Comparison of ENCODE assay signal across 13 cellular contexts in the genomic region with DNA sequence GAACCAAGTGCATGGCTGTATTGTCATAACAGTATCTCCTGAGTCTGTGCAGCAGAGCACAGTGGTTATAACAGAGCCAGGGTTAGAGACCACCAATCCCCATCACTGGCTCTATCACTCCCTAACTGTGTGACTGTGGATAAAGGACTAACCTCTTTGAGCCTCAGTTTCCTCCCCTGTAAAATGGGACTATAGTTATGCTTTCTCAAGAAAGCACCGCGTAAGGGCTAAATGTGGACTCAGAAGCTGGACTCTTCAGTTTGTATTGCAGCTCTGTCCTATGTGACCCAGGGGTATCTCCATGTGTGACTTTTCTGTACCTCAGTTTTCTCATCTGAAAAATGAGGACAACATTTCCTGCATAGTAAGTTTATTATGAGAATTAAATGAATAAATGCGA. TPM values are rescaled to one million over a fixed set of nuclear protein-coding genes. Genes with fewer than 3 reads are reported as not detected.
DNase-seq lines count a peak whose midpoint lies in the region; ATAC-seq and TF ChIP-seq lines count a peak whose summit lies in the region.
"Had no signal": no experiment of that assay in that cellular context is flagged by ENCODE, and none has a peak within 500 bp of the region (broad histone marks: within the 10 kb centered on the region; RNA-seq: fewer than 3 reads in every experiment).

No MANE protein-coding gene starts in this region.

- peak overlapping the region; percentile 56 for H3K14ac ChIP-seq in IMR-90 (replicated peaks; ENCODE audit: low read depth, low read length)

- peak overlapping the region; percentile 72; the same call in 1 of the 2 replicates for H3K23ac ChIP-seq in IMR-90 (ENCODE audit: low read depth, low read length)

- H2AFZ ChIP-seq in IMR-90 (replicated peaks; ENCODE audit: low read length, poor library complexity), result no peak overlapping the region

- no peak for TF ChIP-seq EP300 in tibial nerve (IDR thresholded peaks at IDR 0.05)

- H2BK5ac ChIP-seq in IMR-90 (ENCODE audit: low read depth, low read length, poor library complexity, severe bottlenecking), result peak overlapping the region; percentile 82

- TF ChIP-seq CTCF in IMR-90 (conservative IDR thresholded peaks at IDR 0.05; ENCODE audit: low read depth, low read length) (no peak), right lobe of liver (IDR thresholded peaks at IDR 0.05) (no peak), tibial nerve (IDR thresholded peaks at IDR 0.05) (no peak)

- WGBS in IMR-90 (ENCODE audit: extremely low coverage in 2 of 2, insufficient read length in 1 of 2), 2 experiments, result 100% methylated on average over 2 of the region's 3 CpGs; no CpG with 5 or more reads in 1 of the 2 experiments
- 79% methylated on average over 1 of the region's 3 CpGs for WGBS in right lobe of liver (ENCODE audit: insufficient coverage, low coverage, low lambda C conversion rate, missing lambda C conversion rate)
- 96 to 100% methylated on average over 3 of the region's 3 CpGs for WGBS in tibial nerve, 2 donors

- CTCF ChIA-PET in IMR-90 (lab: Yijun Ruan, JAX), result no interaction called here

- H4K8ac ChIP-seq in IMR-90 (ENCODE audit: low read depth in 2 of 2, low read length in 2 of 2), result peak overlapping the region; percentile 58 to 70

- no peak for TF ChIP-seq RAD21 in IMR-90 (IDR thresholded peaks at IDR 0.05; ENCODE audit: low read length)

- peak overlapping the region; percentile 81 for H4K91ac ChIP-seq in IMR-90 (ENCODE audit: insufficient read depth, low read depth, low read length)

- dilution Hi-C loops in IMR-90 (cut with HindIII; ENCODE audit: low sequenced_read_pairs, unreplicated experiment), result no loop called here

- no TSS peak for BruUV-seq in IMR-90 (replicated peaks; lab: Mats Ljungman, UMichigan)

- peak overlapping the region; percentile 69 for H2BK120ac ChIP-seq in IMR-90 (ENCODE audit: low read depth, low read length)

- H2AK9ac ChIP-seq in IMR-90 (replicated peaks; ENCODE audit: low read depth, low read length, poor library complexity), result no peak overlapping the region

- peak overlapping the region; percentile 69 for H2BK15ac ChIP-seq in IMR-90 (ENCODE audit: low read depth, low read length)

- in situ Hi-C loops in IMR-90 (cut with MboI; ENCODE audit: low sequenced_read_pairs), result loop anchor here (10.0 kb wide), 1 partner anchor 128 kb away; no protein-coding TSS in a partner anchor

- no peak for TF ChIP-seq POLR2A in IMR-90 (IDR thresholded peaks at IDR 0.05; ENCODE audit: low read depth, low read length)
- no peak for TF ChIP-seq POLR2A in right lobe of liver (IDR thresholded peaks at IDR 0.05)
- TF ChIP-seq POLR2A in tibial nerve (IDR thresholded peaks at IDR 0.05), result no peak

- H3K9me3 ChIP-seq in IMR-90 (ENCODE audit: control insufficient read depth, insufficient read depth, low read length), result no peaks in the 10 kb centered on the region
- no peaks in the 10 kb centered on the region for H3K9me3 ChIP-seq in SJSA1 (replicated peaks)
- H3K9me3 ChIP-seq in right lobe of liver, result no peaks in the 10 kb centered on the region
- no peaks in the 10 kb centered on the region for H3K9me3 ChIP-seq in tibial nerve

- H2AK5ac ChIP-seq in IMR-90 (ENCODE audit: low read depth, low read length), result peak overlapping the region; percentile 92

- H3K4me1 ChIP-seq in IMR-90 (ENCODE audit: control insufficient read depth, insufficient read depth, low read length) (peaks cover 48% of the 10 kb centered on the region), SJSA1 (replicated peaks) (peaks cover 88% of the 10 kb centered on the region), right lobe of liver (peaks cover 0 to 54% (median 20%) of the 10 kb centered on the region in 4 donors), tibial nerve (peaks cover 3 to 98% (median 56%) of the 10 kb centered on the region in 4 donors)

- peak overlapping the region; percentile 2; the same call in 1 of the 2 replicates for H3K56ac ChIP-seq in IMR-90 (ENCODE audit: extremely low read depth, insufficient read depth, low read length)

- H3K4me2 ChIP-seq in IMR-90 (ENCODE audit: low read depth, low read length), result no peak overlapping the region

- peaks cover 29 to 79% of the 10 kb centered on the region in 2 experiments for H3K79me1 ChIP-seq in IMR-90 (ENCODE audit: low read depth in 1 of 2, low read length in 2 of 2)

- H2BK20ac ChIP-seq in IMR-90 (ENCODE audit: low read depth, low read length), result peak overlapping the region; percentile 40

- H3K4me3 ChIP-seq in IMR-90 (ENCODE audit: insufficient read depth, low read depth, low read length) (no peak overlapping the region), SJSA1 (no peak overlapping the region), right lobe of liver (no peak overlapping the region), tibial nerve (no peak overlapping the region)

- peaks cover 40% of the 10 kb centered on the region for H3K9me1 ChIP-seq in IMR-90 (ENCODE audit: insufficient read depth, low read length)

- H3K36me3 ChIP-seq in IMR-90 (ENCODE audit: control insufficient read depth, insufficient read depth, low read length) (peaks cover 31% of the 10 kb centered on the region), SJSA1 (peaks cover 75% of the 10 kb centered on the region), right lobe of liver (peaks cover 0 to 18% (median 0%) of the 10 kb centered on the region in 4 donors), tibial nerve (peaks cover 0 to 3% (median 0%) of the 10 kb centered on the region in 3 donors)

- no peak for ATAC-seq in IMR-90 (ENCODE audit: low read depth)
- ATAC-seq in right lobe of liver, result no peak
- ATAC-seq: T-cell had no signal

- H3K4ac ChIP-seq in IMR-90 (ENCODE audit: low read depth, low read length), result peak overlapping the region; percentile 82

- peak overlapping the region; percentile 42; the same call in 1 of the 2 replicates for H3K27ac ChIP-seq in IMR-90 (ENCODE audit: insufficient read depth, low read length)
- H3K27ac ChIP-seq in SJSA1, result 0 out of 2 replicates have a peak overlapping the region, but pooled peaks have one; percentile 0
- peak overlapping the region; percentile 88 to 96 (median 91) for H3K27ac ChIP-seq in right lobe of liver
- peak overlapping the region in 3 of 4 donors; percentile 72 to 97 (median 94) for H3K27ac ChIP-seq in tibial nerve

- H4K5ac ChIP-seq in IMR-90 (ENCODE audit: low read depth, low read length), result peak overlapping the region; percentile 66

- no peak overlapping the region for H3K9ac ChIP-seq in IMR-90 (ENCODE audit: low read depth, low read length)

- intact Hi-C loops in IMR-90 (cut with micrococcal nuclease), result loop anchor here (1.0 to 5.0 kb wide), 4 partner anchors 22 to 95 kb away; a partner anchor contains a TSS
- intact Hi-C loops in right lobe of liver (cut with DNase I), result no loop called here

- H3K18ac ChIP-seq in IMR-90 (ENCODE audit: low read depth, low read length), result peak overlapping the region; percentile 50; the same call in 1 of the 2 replicates

- DNase-seq in IMR-90 (no peak), SJSA1 (ENCODE audit: low read depth in 1 of 2, low spot score in 2 of 2) (no peak), right lobe of liver (no peak), tibial nerve (ENCODE audit: low spot score in 2 of 2) (no peak), H4 (ENCODE audit: low spot score) (no peak), NCI-H1092 (lab: John Stamatoyannopoulos, UW) (no peak)
- DNase-seq in activated CD4-positive, alpha-beta T cell treated with anti-CD3 and anti-CD28 coated beads for 48 hours, result no peak
- DNase-seq: CD4-positive, alpha-beta memory T cell; GF-D8; NCI-H1436; NCI-H2171 treated with DMSO at 0.1 percent for 48 hours; NCI-H526; T-cell had no signal

- POLR2A ChIA-PET in IMR-90 (lab: Charles Lee; ENCODE audit: unreplicated experiment), result no interaction called here

- H4K20me1 ChIP-seq in IMR-90 (ENCODE audit: insufficient read depth, low read length), result peaks cover 3% of the 10 kb centered on the region; the same call in 1 of the 2 replicates

- no peaks in the 10 kb centered on the region for H3K27me3 ChIP-seq in IMR-90 (ENCODE audit: control insufficient read depth, insufficient read depth, low read length)
- H3K27me3 ChIP-seq in SJSA1 (replicated peaks), result no peaks in the 10 kb centered on the region
- no peaks in the 10 kb centered on the region for H3K27me3 ChIP-seq in right lobe of liver
- no peaks in the 10 kb centered on the region for H3K27me3 ChIP-seq in tibial nerve

TF ChIP-seq in IMR-90, 13 proteins besides CTCF, POLR2A, EP300 and RAD21:
- TF ChIP-seq MXI1 (IDR thresholded peaks at IDR 0.05; ENCODE audit: borderline replicate concordance, low read depth, low read length) (no peak), SMC3 (IDR thresholded peaks at IDR 0.05; ENCODE audit: low read depth, low read length) (no peak), BHLHE40 (IDR thresholded peaks at IDR 0.05; ENCODE audit: low read depth, low read length) (no peak), CEBPB (IDR thresholded peaks at IDR 0.05; ENCODE audit: low read depth, low read length) (no peak), RFX5 (IDR thresholded peaks at IDR 0.05; ENCODE audit: low read depth, low read length) (no peak)

RNA-seq across cellular contexts. Expression of a gene that starts 59.9 kb away (rescaled TPM):
- total RNA-seq in IMR-90 (2012; rRNA removed) (77.2 and 81.1 TPM in 2 replicates), right lobe of liver (10 to 100 TPM; 16.1 to 24.8 (median 17.8) TPM), tibial nerve (10 to 100 TPM; 21.3 to 27.5 (median 23.7) TPM)
- 94.2 and 95.7 TPM in 2 replicates for polyA plus RNA-seq in IMR-90 (2012; rRNA removed)
- 51.8 and 52.7 TPM in 2 replicates for polyA plus RNA-seq in IMR-90 (2012; cell fraction: cytosol; rRNA removed)
- polyA plus RNA-seq in IMR-90 (2012; cell fraction: nucleus; rRNA removed; ENCODE audit: low replicate concordance), result 86.8 and 207 TPM in 2 replicates
- total RNA-seq in SJSA1 (2014; rRNA removed; shearing (Covaris generic)), result 59.7 and 98.1 TPM in 2 replicates
- total RNA-seq in H4 (2014; rRNA removed; shearing (Covaris generic)), result 28.2 and 29.7 TPM in 2 replicates

Comparison
In these comparisons a context has a peak if more than half of its experiments do, and no peak if none do; other contexts are left out.
1. H3K27ac ChIP-seq: peak in every context shown above with its lines; median percentile 94 in tibial nerve; 91 in right lobe of liver; 42 in IMR-90; 0 in SJSA1.